In the genomic region with DNA sequence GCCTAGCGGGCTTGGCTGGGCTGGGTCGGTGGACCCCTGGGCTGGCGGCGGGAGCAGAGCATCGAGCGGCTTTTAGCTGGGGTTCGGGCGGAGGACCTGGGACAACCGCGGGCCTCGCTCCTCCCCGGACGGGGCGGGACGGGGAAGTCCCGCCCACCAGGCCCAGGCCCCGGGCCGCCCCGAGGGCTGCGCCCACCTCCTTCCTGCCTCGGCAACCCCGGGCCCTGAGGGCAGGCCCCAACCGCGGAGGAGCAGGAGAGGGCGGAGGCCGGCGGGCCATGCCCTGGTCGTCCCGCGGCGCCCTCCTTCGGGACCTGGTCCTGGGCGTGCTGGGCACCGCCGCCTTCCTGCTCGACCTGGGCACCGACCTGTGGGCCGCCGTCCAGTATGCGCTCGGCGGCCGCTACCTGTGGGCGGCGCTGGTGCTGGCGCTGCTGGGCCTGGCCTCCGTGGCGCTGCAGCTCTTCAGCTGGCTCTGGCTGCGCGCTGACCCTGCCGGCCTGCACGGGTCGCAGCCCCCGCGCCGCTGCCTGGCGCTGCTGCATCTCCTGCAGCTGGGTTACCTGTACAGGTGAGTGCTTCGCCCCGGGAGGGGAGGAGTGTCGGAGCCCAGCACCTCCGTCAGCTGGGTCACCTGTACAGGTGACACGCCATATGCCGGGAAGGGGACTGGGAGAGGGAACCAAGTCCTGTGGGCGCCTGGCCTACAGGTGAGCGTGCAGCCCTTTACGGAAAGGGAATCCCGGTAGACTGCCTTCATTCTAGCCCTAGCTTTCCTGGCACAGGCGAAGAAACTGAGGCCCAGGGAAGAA, we compare ENCODE assay signal across 1 cellular context.
TF ChIP-seq lines count a peak whose summit lies in the region.

A gene with protein sequence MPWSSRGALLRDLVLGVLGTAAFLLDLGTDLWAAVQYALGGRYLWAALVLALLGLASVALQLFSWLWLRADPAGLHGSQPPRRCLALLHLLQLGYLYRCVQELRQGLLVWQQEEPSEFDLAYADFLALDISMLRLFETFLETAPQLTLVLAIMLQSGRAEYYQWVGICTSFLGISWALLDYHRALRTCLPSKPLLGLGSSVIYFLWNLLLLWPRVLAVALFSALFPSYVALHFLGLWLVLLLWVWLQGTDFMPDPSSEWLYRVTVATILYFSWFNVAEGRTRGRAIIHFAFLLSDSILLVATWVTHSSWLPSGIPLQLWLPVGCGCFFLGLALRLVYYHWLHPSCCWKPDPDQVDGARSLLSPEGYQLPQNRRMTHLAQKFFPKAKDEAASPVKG (plus strand): TSS at position 182 of the 812 bp plus-strand sequence. CDS start 97 bp downstream, at position 279.

TF ChIP-seq in HepG2, 621 proteins besides CTCF, POLR2A, EP300 and RAD21 (continued from another document and continues in another):
- TF ChIP-seq RELA (CRISPR knock-in tag; IDR thresholded peaks at IDR 0.05) (no peak), ZNF510 (CRISPR knock-in tag; IDR thresholded peaks at IDR 0.05; ENCODE audit: low read depth) (no peak), ZNF335 (CRISPR knock-in tag; IDR thresholded peaks at IDR 0.05) (no peak), ZNF660 (CRISPR knock-in tag; IDR thresholded peaks at IDR 0.05; ENCODE audit: borderline replicate concordance, low read depth) (no peak), ZFP90 (CRISPR knock-in tag; IDR thresholded peaks at IDR 0.05; ENCODE audit: borderline replicate concordance) (no peak), TBP (CRISPR knock-in tag; IDR thresholded peaks at IDR 0.05) (no peak), ASH2L (IDR thresholded peaks at IDR 0.05; ENCODE audit: insufficient read length, low read depth, low read length) (peak; percentile 33), ZNF83 (CRISPR knock-in tag; IDR thresholded peaks at IDR 0.05; ENCODE audit: borderline replicate concordance) (no peak), KDM6A (CRISPR knock-in tag; IDR thresholded peaks at IDR 0.05; ENCODE audit: low read depth) (no peak), THAP11 (CRISPR knock-in tag; IDR thresholded peaks at IDR 0.05) (peak; percentile 43; the same call in 1 of the 2 replicates), MAFG (CRISPR knock-in tag; IDR thresholded peaks at IDR 0.05) (no peak), ATAD3A (CRISPR knock-in tag; IDR thresholded peaks at IDR 0.05) (no peak), SRY (CRISPR knock-in tag; IDR thresholded peaks at IDR 0.05) (no peak), FLYWCH1 (CRISPR knock-in tag; IDR thresholded peaks at IDR 0.05) (no peak), PAF1 (CRISPR knock-in tag; IDR thresholded peaks at IDR 0.05) (no peak), NFIB (CRISPR knock-in tag; IDR thresholded peaks at IDR 0.05; ENCODE audit: borderline replicate concordance) (no peak), DMAP1 (CRISPR knock-in tag; IDR thresholded peaks at IDR 0.05) (no peak; the same call in 1 of the 2 replicates), IKZF4 (CRISPR knock-in tag; IDR thresholded peaks at IDR 0.05; ENCODE audit: borderline replicate concordance, low read depth, not compliant biosample characterization) (no peak), ZSCAN12 (CRISPR knock-in tag; IDR thresholded peaks at IDR 0.05) (no peak), HNRNPH1 (optimal IDR thresholded peaks at IDR 0.05; ENCODE audit: low read depth, low read length) (no peak), ZNF354B (CRISPR knock-in tag; IDR thresholded peaks at IDR 0.05) (no peak), ETV5 (CRISPR knock-in tag; IDR thresholded peaks at IDR 0.05; ENCODE audit: borderline replicate concordance) (no peak), ERF (CRISPR knock-in tag; IDR thresholded peaks at IDR 0.05) (no peak), MED13 (CRISPR knock-in tag; IDR thresholded peaks at IDR 0.05) (no peak), GATAD2A (CRISPR knock-in tag; IDR thresholded peaks at IDR 0.05) (no peak), ZNF615 (CRISPR knock-in tag; IDR thresholded peaks at IDR 0.05; ENCODE audit: borderline replicate concordance) (no peak), SKI (IDR thresholded peaks at IDR 0.05; ENCODE audit: partially characterized antibody) (no peak), ZNF263 (CRISPR knock-in tag; IDR thresholded peaks at IDR 0.05) (no peak), TBX2 (CRISPR knock-in tag; IDR thresholded peaks at IDR 0.05; ENCODE audit: borderline replicate concordance) (no peak; the same call in 1 of the 2 replicates), ISX (CRISPR knock-in tag; conservative IDR thresholded peaks at IDR 0.05) (no peak), ZFX (CRISPR knock-in tag; IDR thresholded peaks at IDR 0.05; ENCODE audit: low read depth) (peak; percentile 93), ZNF205 (CRISPR knock-in tag; IDR thresholded peaks at IDR 0.05) (no peak), BORCS8-MEF2B (CRISPR knock-in tag; IDR thresholded peaks at IDR 0.05) (no peak), PHF8 (CRISPR knock-in tag; IDR thresholded peaks at IDR 0.05) (peak; percentile 80)
- TF ChIP-seq, protein P1, sequence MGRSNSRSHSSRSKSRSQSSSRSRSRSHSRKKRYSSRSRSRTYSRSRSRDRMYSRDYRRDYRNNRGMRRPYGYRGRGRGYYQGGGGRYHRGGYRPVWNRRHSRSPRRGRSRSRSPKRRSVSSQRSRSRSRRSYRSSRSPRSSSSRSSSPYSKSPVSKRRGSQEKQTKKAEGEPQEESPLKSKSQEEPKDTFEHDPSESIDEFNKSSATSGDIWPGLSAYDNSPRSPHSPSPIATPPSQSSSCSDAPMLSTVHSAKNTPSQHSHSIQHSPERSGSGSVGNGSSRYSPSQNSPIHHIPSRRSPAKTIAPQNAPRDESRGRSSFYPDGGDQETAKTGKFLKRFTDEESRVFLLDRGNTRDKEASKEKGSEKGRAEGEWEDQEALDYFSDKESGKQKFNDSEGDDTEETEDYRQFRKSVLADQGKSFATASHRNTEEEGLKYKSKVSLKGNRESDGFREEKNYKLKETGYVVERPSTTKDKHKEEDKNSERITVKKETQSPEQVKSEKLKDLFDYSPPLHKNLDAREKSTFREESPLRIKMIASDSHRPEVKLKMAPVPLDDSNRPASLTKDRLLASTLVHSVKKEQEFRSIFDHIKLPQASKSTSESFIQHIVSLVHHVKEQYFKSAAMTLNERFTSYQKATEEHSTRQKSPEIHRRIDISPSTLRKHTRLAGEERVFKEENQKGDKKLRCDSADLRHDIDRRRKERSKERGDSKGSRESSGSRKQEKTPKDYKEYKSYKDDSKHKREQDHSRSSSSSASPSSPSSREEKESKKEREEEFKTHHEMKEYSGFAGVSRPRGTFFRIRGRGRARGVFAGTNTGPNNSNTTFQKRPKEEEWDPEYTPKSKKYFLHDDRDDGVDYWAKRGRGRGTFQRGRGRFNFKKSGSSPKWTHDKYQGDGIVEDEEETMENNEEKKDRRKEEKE (IDR thresholded peaks at IDR 0.05), result no peak
- TF ChIP-seq, protein P2, sequence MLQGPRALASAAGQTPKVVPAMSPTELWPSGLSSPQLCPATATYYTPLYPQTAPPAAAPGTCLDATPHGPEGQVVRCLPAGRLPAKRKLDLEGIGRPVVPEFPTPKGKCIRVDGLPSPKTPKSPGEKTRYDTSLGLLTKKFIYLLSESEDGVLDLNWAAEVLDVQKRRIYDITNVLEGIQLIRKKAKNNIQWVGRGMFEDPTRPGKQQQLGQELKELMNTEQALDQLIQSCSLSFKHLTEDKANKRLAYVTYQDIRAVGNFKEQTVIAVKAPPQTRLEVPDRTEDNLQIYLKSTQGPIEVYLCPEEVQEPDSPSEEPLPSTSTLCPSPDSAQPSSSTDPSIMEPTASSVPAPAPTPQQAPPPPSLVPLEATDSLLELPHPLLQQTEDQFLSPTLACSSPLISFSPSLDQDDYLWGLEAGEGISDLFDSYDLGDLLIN (CRISPR knock-in tag; IDR thresholded peaks at IDR 0.05; ENCODE audit: borderline replicate concordance), result no peak
- TF ChIP-seq, protein P3, sequence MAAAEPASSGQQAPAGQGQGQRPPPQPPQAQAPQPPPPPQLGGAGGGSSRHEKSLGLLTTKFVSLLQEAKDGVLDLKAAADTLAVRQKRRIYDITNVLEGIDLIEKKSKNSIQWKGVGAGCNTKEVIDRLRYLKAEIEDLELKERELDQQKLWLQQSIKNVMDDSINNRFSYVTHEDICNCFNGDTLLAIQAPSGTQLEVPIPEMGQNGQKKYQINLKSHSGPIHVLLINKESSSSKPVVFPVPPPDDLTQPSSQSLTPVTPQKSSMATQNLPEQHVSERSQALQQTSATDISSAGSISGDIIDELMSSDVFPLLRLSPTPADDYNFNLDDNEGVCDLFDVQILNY (CRISPR knock-in tag; conservative IDR thresholded peaks at IDR 0.05), result no peak
- TF ChIP-seq, protein P4, sequence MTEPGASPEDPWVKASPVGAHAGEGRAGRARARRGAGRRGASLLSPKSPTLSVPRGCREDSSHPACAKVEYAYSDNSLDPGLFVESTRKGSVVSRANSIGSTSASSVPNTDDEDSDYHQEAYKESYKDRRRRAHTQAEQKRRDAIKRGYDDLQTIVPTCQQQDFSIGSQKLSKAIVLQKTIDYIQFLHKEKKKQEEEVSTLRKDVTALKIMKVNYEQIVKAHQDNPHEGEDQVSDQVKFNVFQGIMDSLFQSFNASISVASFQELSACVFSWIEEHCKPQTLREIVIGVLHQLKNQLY (CRISPR knock-in tag; IDR thresholded peaks at IDR 0.05), result no peak
- TF ChIP-seq, protein P5, sequence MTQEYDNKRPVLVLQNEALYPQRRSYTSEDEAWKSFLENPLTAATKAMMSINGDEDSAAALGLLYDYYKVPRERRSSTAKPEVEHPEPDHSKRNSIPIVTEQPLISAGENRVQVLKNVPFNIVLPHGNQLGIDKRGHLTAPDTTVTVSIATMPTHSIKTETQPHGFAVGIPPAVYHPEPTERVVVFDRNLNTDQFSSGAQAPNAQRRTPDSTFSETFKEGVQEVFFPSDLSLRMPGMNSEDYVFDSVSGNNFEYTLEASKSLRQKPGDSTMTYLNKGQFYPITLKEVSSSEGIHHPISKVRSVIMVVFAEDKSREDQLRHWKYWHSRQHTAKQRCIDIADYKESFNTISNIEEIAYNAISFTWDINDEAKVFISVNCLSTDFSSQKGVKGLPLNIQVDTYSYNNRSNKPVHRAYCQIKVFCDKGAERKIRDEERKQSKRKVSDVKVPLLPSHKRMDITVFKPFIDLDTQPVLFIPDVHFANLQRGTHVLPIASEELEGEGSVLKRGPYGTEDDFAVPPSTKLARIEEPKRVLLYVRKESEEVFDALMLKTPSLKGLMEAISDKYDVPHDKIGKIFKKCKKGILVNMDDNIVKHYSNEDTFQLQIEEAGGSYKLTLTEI (CRISPR knock-in tag; conservative IDR thresholded peaks at IDR 0.05), result no peak
- TF ChIP-seq, protein P6, sequence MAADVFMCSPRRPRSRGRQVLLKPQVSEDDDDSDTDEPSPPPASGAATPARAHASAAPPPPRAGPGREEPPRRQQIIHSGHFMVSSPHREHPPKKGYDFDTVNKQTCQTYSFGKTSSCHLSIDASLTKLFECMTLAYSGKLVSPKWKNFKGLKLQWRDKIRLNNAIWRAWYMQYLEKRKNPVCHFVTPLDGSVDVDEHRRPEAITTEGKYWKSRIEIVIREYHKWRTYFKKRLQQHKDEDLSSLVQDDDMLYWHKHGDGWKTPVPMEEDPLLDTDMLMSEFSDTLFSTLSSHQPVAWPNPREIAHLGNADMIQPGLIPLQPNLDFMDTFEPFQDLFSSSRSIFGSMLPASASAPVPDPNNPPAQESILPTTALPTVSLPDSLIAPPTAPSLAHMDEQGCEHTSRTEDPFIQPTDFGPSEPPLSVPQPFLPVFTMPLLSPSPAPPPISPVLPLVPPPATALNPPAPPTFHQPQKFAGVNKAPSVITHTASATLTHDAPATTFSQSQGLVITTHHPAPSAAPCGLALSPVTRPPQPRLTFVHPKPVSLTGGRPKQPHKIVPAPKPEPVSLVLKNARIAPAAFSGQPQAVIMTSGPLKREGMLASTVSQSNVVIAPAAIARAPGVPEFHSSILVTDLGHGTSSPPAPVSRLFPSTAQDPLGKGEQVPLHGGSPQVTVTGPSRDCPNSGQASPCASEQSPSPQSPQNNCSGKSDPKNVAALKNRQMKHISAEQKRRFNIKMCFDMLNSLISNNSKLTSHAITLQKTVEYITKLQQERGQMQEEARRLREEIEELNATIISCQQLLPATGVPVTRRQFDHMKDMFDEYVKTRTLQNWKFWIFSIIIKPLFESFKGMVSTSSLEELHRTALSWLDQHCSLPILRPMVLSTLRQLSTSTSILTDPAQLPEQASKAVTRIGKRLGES (CRISPR knock-in tag; IDR thresholded peaks at IDR 0.05; ENCODE audit: borderline replicate concordance), result no peak
- TF ChIP-seq, protein P7, sequence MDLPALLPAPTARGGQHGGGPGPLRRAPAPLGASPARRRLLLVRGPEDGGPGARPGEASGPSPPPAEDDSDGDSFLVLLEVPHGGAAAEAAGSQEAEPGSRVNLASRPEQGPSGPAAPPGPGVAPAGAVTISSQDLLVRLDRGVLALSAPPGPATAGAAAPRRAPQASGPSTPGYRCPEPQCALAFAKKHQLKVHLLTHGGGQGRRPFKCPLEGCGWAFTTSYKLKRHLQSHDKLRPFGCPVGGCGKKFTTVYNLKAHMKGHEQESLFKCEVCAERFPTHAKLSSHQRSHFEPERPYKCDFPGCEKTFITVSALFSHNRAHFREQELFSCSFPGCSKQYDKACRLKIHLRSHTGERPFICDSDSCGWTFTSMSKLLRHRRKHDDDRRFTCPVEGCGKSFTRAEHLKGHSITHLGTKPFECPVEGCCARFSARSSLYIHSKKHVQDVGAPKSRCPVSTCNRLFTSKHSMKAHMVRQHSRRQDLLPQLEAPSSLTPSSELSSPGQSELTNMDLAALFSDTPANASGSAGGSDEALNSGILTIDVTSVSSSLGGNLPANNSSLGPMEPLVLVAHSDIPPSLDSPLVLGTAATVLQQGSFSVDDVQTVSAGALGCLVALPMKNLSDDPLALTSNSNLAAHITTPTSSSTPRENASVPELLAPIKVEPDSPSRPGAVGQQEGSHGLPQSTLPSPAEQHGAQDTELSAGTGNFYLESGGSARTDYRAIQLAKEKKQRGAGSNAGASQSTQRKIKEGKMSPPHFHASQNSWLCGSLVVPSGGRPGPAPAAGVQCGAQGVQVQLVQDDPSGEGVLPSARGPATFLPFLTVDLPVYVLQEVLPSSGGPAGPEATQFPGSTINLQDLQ (CRISPR knock-in tag; IDR thresholded peaks at IDR 0.05), result no peak
- TF ChIP-seq, protein P8, sequence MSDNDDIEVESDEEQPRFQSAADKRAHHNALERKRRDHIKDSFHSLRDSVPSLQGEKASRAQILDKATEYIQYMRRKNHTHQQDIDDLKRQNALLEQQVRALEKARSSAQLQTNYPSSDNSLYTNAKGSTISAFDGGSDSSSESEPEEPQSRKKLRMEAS (IDR thresholded peaks at IDR 0.05), result peak; percentile 55; the same call in 1 of the 2 replicates
